Comparison of ENCODE assay signal across 25 cellular contexts in genomic region chr10:60134548-60134947, GRCh38.
DNase-seq lines count a peak whose midpoint lies in the region; ATAC-seq and TF ChIP-seq lines count a peak whose summit lies in the region.
"Had no signal": no experiment of that assay in that cellular context is flagged by ENCODE, and none has a peak within 500 bp of the region (broad histone marks: within the 10 kb centered on the region; RNA-seq: fewer than 3 reads in every experiment).

No MANE protein-coding gene starts in this region.

- H2BK120ac ChIP-seq in mesenchymal stem cell (ENCODE audit: low read depth, low read length) (no peak overlapping the region), neuronal stem cell (ENCODE audit: low read depth, low read length) (no peak overlapping the region)

- H3K23ac ChIP-seq in mesenchymal stem cell (ENCODE audit: low read length in 2 of 2) (no peak overlapping the region), neuronal stem cell (ENCODE audit: low read depth, low read length, poor library complexity) (no peak overlapping the region)

- H4K8ac ChIP-seq in mesenchymal stem cell (ENCODE audit: low read length), result no peak overlapping the region
- no peak overlapping the region for H4K8ac ChIP-seq in neuronal stem cell (ENCODE audit: low read depth, low read length)

- no peaks in the 10 kb centered on the region for H4K20me1 ChIP-seq in SK-N-SH (ENCODE audit: insufficient read depth)

- WGBS in SK-N-SH (ENCODE audit: low lambda C conversion rate), result 95% methylated on average over 1 of the region's 1 CpG
- WGBS in mesenchymal stem cell, result 100% methylated on average over 1 of the region's 1 CpG
- no CpG with 5 or more reads among the region's 1 CpG for WGBS in neuronal stem cell (ENCODE audit: extremely low coverage in 2 of 2, insufficient read length in 2 of 2, insufficient replicate concordance in 1 of 2), 2 donors

- peak in 1 of 2 experiments; percentile 22; a peak in 1 of 4 replicates for TF ChIP-seq EP300 in SK-N-SH (IDR thresholded peaks at IDR 0.05; ENCODE audit: borderline replicate concordance in 1 of 2, low read depth in 1 of 2, low read length in 1 of 2)

- H3K36me3 ChIP-seq in SK-N-SH (replicated peaks in 1 of 2; ENCODE audit: control insufficient read depth in 1 of 2, insufficient read depth in 2 of 2, low read length in 1 of 2) (no peaks in the 10 kb centered on the region), mesenchymal stem cell (ENCODE audit: control insufficient read depth in 1 of 2, insufficient read depth in 2 of 2, low read depth in 1 of 2, low read length in 2 of 2) (no peaks in the 10 kb centered on the region), neuronal stem cell (replicated peaks in 1 of 2; ENCODE audit: control insufficient read depth in 2 of 2, insufficient read depth in 2 of 2, low read length in 2 of 2) (peaks cover 0 to 39% of the 10 kb centered on the region in 2 donors), lower lobe of right lung (no peaks in the 10 kb centered on the region)

- H3K27me3 Mint-ChIP-seq in IgD-negative memory B cell, result no peaks in the 10 kb centered on the region
- H3K27me3 Mint-ChIP-seq in type B pancreatic cell, result no peaks in the 10 kb centered on the region
- H3K27me3 Mint-ChIP-seq: CD4-positive, alpha-beta memory T cell had no signal

- H3K4ac ChIP-seq in mesenchymal stem cell (ENCODE audit: low read depth in 1 of 2, low read length in 2 of 2) (no peak overlapping the region), neuronal stem cell (ENCODE audit: low read length) (no peak overlapping the region)

- no peak for DNase-seq in SK-N-SH
- peak; percentile 80 for DNase-seq in mesenchymal stem cell
- no peak for DNase-seq in type B pancreatic cell (ENCODE audit: extremely low spot score, unreplicated experiment)
- DNase-seq in neuronal stem cell (ENCODE audit: low spot score), result no peak
- DNase-seq in lower lobe of right lung, result no peak
- no peak for DNase-seq in activated CD4-positive, alpha-beta T cell treated with anti-CD3 and anti-CD28 coated beads for 48 hours
- DNase-seq: C1 segment of cervical spinal cord; Caco-2; CD4-positive, alpha-beta memory T cell; DMS 273 treated with DMSO at 0.1 percent for 48 hours; DMS79 treated with DMSO at 0.1 percent for 48 hours; NCI-H1092; NCI-H1436; NCI-H187; NCI-H2081 treated with DMSO at 0.1 percent for 48 hours; NCI-H2171; NCI-H226; NCI-H510A; NCI-H69; SHP77; SW 1271 had no signal

- no peaks in the 10 kb centered on the region for H3K79me2 ChIP-seq in SK-N-SH (ENCODE audit: insufficient read depth)

- peak overlapping the region in 1 of 2 experiments; percentile 58; a peak in 1 of 4 replicates for H3K27ac ChIP-seq in SK-N-SH (ENCODE audit: low read depth in 2 of 2, low read length in 1 of 2)
- H3K27ac ChIP-seq in mesenchymal stem cell (ENCODE audit: low read length, poor library complexity, severe bottlenecking), result no peak overlapping the region
- H3K27ac ChIP-seq in neuronal stem cell (replicated peaks; ENCODE audit: low read length), result no peak overlapping the region
- H3K27ac ChIP-seq in lower lobe of right lung, result no peak overlapping the region
- H3K27ac ChIP-seq: KMS-11, RWPE1 had no signal

- H3K14ac ChIP-seq in mesenchymal stem cell (ENCODE audit: low read length in 2 of 2) (no peak overlapping the region), neuronal stem cell (ENCODE audit: low read length) (no peak overlapping the region)

- H3K4me1 ChIP-seq in SK-N-SH (ENCODE audit: control insufficient read depth in 1 of 2, insufficient read depth in 2 of 2, low read depth in 1 of 2, low read length in 1 of 2) (peaks cover 4 to 6% of the 10 kb centered on the region in 2 experiments; a peak in 3 of 4 replicates), mesenchymal stem cell (ENCODE audit: control insufficient read depth, insufficient read depth, low read depth, low read length) (peaks cover 2% of the 10 kb centered on the region), neuronal stem cell (ENCODE audit: control insufficient read depth in 2 of 2, insufficient read depth in 1 of 2, low read depth in 1 of 2, low read length in 2 of 2) (peaks cover 3 to 10% of the 10 kb centered on the region in 2 donors), lower lobe of right lung (no peaks in the 10 kb centered on the region)

- CTCF ChIA-PET in SK-N-SH (lab: Yijun Ruan, JAX), result no interaction called here

- no peak overlapping the region for H2BK15ac ChIP-seq in mesenchymal stem cell (ENCODE audit: low read depth, poor library complexity, severe bottlenecking)
- H2BK15ac ChIP-seq in neuronal stem cell (ENCODE audit: low read length), result no peak overlapping the region

- H4K91ac ChIP-seq in mesenchymal stem cell (ENCODE audit: low read length), result no peak overlapping the region
- H4K91ac ChIP-seq in neuronal stem cell (ENCODE audit: low read depth, low read length, poor library complexity), result no peak overlapping the region

- intact Hi-C loops in lower lobe of right lung (cut with DNase I), result no loop called here

- H3K9me3 ChIP-seq in SK-N-SH, result no peaks in the 10 kb centered on the region
- H3K9me3 ChIP-seq in mesenchymal stem cell (ENCODE audit: control insufficient read depth, low read length), result no peaks in the 10 kb centered on the region
- H3K9me3 ChIP-seq in neuronal stem cell (replicated peaks in 1 of 2; ENCODE audit: control insufficient read depth in 2 of 2, insufficient read depth in 1 of 2, low read depth in 1 of 2, low read length in 2 of 2), result no peaks in the 10 kb centered on the region
- H3K9me3 ChIP-seq in lower lobe of right lung, result no peaks in the 10 kb centered on the region
- H3K9me3 ChIP-seq: Caco-2 had no signal

- H2AK5ac ChIP-seq in mesenchymal stem cell (ENCODE audit: low read length, severe bottlenecking) (no peak overlapping the region), neuronal stem cell (ENCODE audit: low read depth, low read length) (no peak overlapping the region)

- H3K27me3 ChIP-seq in SK-N-SH (ENCODE audit: insufficient read depth), result no peaks in the 10 kb centered on the region
- no peaks in the 10 kb centered on the region for H3K27me3 ChIP-seq in mesenchymal stem cell (ENCODE audit: control insufficient read depth in 1 of 2, insufficient read depth in 1 of 2, low read length in 2 of 2)
- H3K27me3 ChIP-seq in neuronal stem cell (ENCODE audit: control insufficient read depth in 3 of 3, insufficient read depth in 3 of 3, low read depth in 1 of 3, low read length in 3 of 3), result no peaks in the 10 kb centered on the region
- H3K27me3 ChIP-seq in lower lobe of right lung (ENCODE audit: low read depth), result no peaks in the 10 kb centered on the region

- H3K9me3 Mint-ChIP-seq in IgD-negative memory B cell (no peaks in the 10 kb centered on the region), type B pancreatic cell (peaks cover 6% of the 10 kb centered on the region)
- H3K9me3 Mint-ChIP-seq: CD4-positive, alpha-beta memory T cell had no signal

- TF ChIP-seq CTCF in SK-N-SH (IDR thresholded peaks at IDR 0.05) (no peak), type B pancreatic cell (conservative IDR thresholded peaks at IDR 0.05) (no peak), lower lobe of right lung (IDR thresholded peaks at IDR 0.05) (no peak)

- H2AFZ ChIP-seq in SK-N-SH (ENCODE audit: low read depth) (no peak overlapping the region), mesenchymal stem cell (ENCODE audit: low read depth, low read length) (no peak overlapping the region), neuronal stem cell (ENCODE audit: low read length) (no peak overlapping the region)

- no peak overlapping the region for H3K18ac ChIP-seq in mesenchymal stem cell (ENCODE audit: low read depth in 1 of 2, low read length in 2 of 2)
- no peak overlapping the region for H3K18ac ChIP-seq in neuronal stem cell (ENCODE audit: low read length)

- no peak overlapping the region for H3K9ac ChIP-seq in SK-N-SH
- no peak overlapping the region for H3K9ac ChIP-seq in mesenchymal stem cell (ENCODE audit: low read length)
- no peak overlapping the region for H3K9ac ChIP-seq in neuronal stem cell (ENCODE audit: low read depth, low read length, poor library complexity)
- H3K9ac ChIP-seq: KMS-11 had no signal

- peaks cover 9% of the 10 kb centered on the region for H3K36me3 Mint-ChIP-seq in IgD-negative memory B cell
- H3K36me3 Mint-ChIP-seq in type B pancreatic cell, result peaks cover 30% of the 10 kb centered on the region

- H3K4me3 ChIP-seq in SK-N-SH (ENCODE audit: low read depth in 2 of 2, low read length in 1 of 2), result no peak overlapping the region
- no peak overlapping the region for H3K4me3 ChIP-seq in mesenchymal stem cell (ENCODE audit: insufficient read depth in 1 of 2, low read depth in 1 of 2, low read length in 2 of 2)
- H3K4me3 ChIP-seq in neuronal stem cell (ENCODE audit: low read length in 2 of 2), result no peak overlapping the region
- H3K4me3 ChIP-seq in lower lobe of right lung, result no peak overlapping the region

- H3K4me3 Mint-ChIP-seq in IgD-negative memory B cell (no peak overlapping the region), type B pancreatic cell (peak overlapping the region; percentile 10)
- H3K4me3 Mint-ChIP-seq: CD4-positive, alpha-beta memory T cell had no signal

- TF ChIP-seq RAD21 in SK-N-SH (IDR thresholded peaks at IDR 0.05; ENCODE audit: low read length), result no peak

- H3K79me1 ChIP-seq in mesenchymal stem cell (replicated peaks; ENCODE audit: low read length, poor library complexity, severe bottlenecking), result no peaks in the 10 kb centered on the region
- no peaks in the 10 kb centered on the region for H3K79me1 ChIP-seq in neuronal stem cell (ENCODE audit: low read depth, low read length)

- H2BK12ac ChIP-seq in mesenchymal stem cell (ENCODE audit: low read length in 2 of 2) (no peak overlapping the region), neuronal stem cell (ENCODE audit: low read length) (no peak overlapping the region)

- H3K4me1 Mint-ChIP-seq in IgD-negative memory B cell, result peaks cover 11 to 25% (median 25%) of the 10 kb centered on the region in 3 donors
- H3K4me1 Mint-ChIP-seq in type B pancreatic cell (ENCODE audit: unreplicated experiment), result peaks cover 13% of the 10 kb centered on the region

- no peaks in the 10 kb centered on the region for H3F3A ChIP-seq in SK-N-SH (replicated peaks; ENCODE audit: insufficient read depth)

- POLR2A ChIA-PET in SK-N-SH (lab: Yijun Ruan, JAX), result no interaction called here

- no peaks in the 10 kb centered on the region for H3K9me2 ChIP-seq in SK-N-SH

- H2BK5ac ChIP-seq in mesenchymal stem cell (ENCODE audit: low read depth, low read length, poor library complexity, severe bottlenecking) (no peak overlapping the region), neuronal stem cell (ENCODE audit: low read length) (no peak overlapping the region)

- no peak overlapping the region for H3K4me2 ChIP-seq in SK-N-SH
- H3K4me2 ChIP-seq in mesenchymal stem cell (ENCODE audit: low read length, poor library complexity, severe bottlenecking), result no peak overlapping the region
- no peak overlapping the region for H3K4me2 ChIP-seq in neuronal stem cell (ENCODE audit: insufficient read depth, low read length, poor library complexity, severe bottlenecking)
- H3K4me2 ChIP-seq: KMS-11 had no signal

- no peak for ATAC-seq in lower lobe of right lung
- ATAC-seq: Panc1 had no signal

- H3K27ac Mint-ChIP-seq in IgD-negative memory B cell, result peak overlapping the region in 2 of 3 donors; percentile 4 to 54
- H3K27ac Mint-ChIP-seq in type B pancreatic cell, result peak overlapping the region; percentile 21
